ENCODE assay signal across 9 cellular contexts in the genomic region with DNA sequence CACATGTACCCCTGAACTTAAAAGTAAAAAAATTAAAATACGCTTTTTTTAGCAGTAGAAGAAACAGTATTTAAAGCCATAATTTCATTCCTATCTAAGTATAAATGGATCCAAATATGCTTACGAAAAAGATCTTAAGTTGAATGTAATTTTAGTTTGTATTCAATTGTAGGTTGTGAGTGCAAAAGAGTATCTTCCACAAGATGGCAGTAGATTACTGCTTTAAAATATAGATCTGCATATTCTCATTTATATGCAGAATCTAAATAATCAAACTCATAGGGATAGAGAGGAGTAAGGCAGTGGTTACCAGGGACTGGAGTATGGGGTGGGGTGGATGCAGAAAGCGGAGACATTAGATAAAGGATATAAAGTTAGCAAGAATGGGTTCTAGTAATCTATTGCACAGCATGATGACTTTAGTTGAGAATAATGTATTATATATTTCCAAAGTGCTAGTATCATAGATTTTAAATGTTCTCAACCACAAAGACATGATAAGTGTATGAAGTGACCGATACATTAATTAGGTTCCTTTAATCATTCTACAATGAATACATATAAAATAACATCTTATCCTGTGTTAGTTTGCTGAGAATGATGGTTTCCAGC. TPM values are rescaled to one million over a fixed set of nuclear protein-coding genes. Genes with fewer than 3 reads are reported as not detected.
A peak's percentile ranks its signal among the peaks of the same experiment; 100 is the strongest.
DNase-seq lines count a peak whose midpoint lies in the region; ATAC-seq and TF ChIP-seq lines count a peak whose summit lies in the region.
"Had no signal": no experiment of that assay in that cellular context is flagged by ENCODE, and none has a peak within 500 bp of the region (broad histone marks: within the 10 kb centered on the region; RNA-seq: fewer than 3 reads in every experiment).

No MANE protein-coding gene starts in this region.

- peaks cover 25% of the 10 kb centered on the region for H3K27me3 Mint-ChIP-seq in stimulated activated memory B cell treated with anti-CD40 and anti-IgM and Interleukin-4, amounts not matched to agents 10 μg/mL and 1 μg/mL and 100 μg/mL, for 72 hours

- ATAC-seq in stimulated activated effector memory CD8-positive, alpha-beta T cell treated with anti-CD3 and anti-CD28 coated beads, Interleukin-12 subunit alpha, Interleukin-12 subunit beta, amount 100 ng/mL, for 72 hours = no peak
- ATAC-seq in stimulated activated memory B cell treated with anti-CD40 and anti-IgM and Interleukin-4, amounts not matched to agents 10 μg/mL and 1 μg/mL and 100 μg/mL, for 72 hours = no peak

- H3K4me1 Mint-ChIP-seq in stimulated activated effector memory CD8-positive, alpha-beta T cell treated with anti-CD3 and anti-CD28 coated beads, Interleukin-12 subunit alpha, Interleukin-12 subunit beta, amount 100 ng/mL, for 72 hours = no peaks in the 10 kb centered on the region
- no peaks in the 10 kb centered on the region for H3K4me1 Mint-ChIP-seq in stimulated activated memory B cell treated with anti-CD40 and anti-IgM and Interleukin-4, amounts not matched to agents 10 μg/mL and 1 μg/mL and 100 μg/mL, for 72 hours

- H3K4me3 ChIP-seq in GM12875 (ENCODE audit: low read depth, low read length) = no peak overlapping the region

- H3K36me3 Mint-ChIP-seq in stimulated activated effector memory CD8-positive, alpha-beta T cell treated with anti-CD3 and anti-CD28 coated beads, Interleukin-12 subunit alpha, Interleukin-12 subunit beta, amount 100 ng/mL, for 72 hours = no peaks in the 10 kb centered on the region
- H3K36me3 Mint-ChIP-seq in stimulated activated memory B cell treated with anti-CD40 and anti-IgM and Interleukin-4, amounts not matched to agents 10 μg/mL and 1 μg/mL and 100 μg/mL, for 72 hours = no peaks in the 10 kb centered on the region

- H3K9me3 Mint-ChIP-seq in stimulated activated effector memory CD8-positive, alpha-beta T cell treated with anti-CD3 and anti-CD28 coated beads, Interleukin-12 subunit alpha, Interleukin-12 subunit beta, amount 100 ng/mL, for 72 hours = no peaks in the 10 kb centered on the region
- no peaks in the 10 kb centered on the region for H3K9me3 Mint-ChIP-seq in stimulated activated memory B cell treated with anti-CD40 and anti-IgM and Interleukin-4, amounts not matched to agents 10 μg/mL and 1 μg/mL and 100 μg/mL, for 72 hours

- peak; percentile 11 for DNase-seq in ACHN
- DNase-seq in RPMI7951 (ENCODE audit: low read depth) = peak; percentile 26
- peak; percentile 32 for DNase-seq in foreskin melanocyte
- no peak for DNase-seq in stimulated activated effector memory CD8-positive, alpha-beta T cell treated with anti-CD3 and anti-CD28 coated beads, Interleukin-12 subunit alpha, Interleukin-12 subunit beta, amount 100 ng/mL, for 72 hours (ENCODE audit: low spot score in 2 of 2)
- DNase-seq in cerebellar nuclear complex (lab: John Stamatoyannopoulos, UW) = no peak
- DNase-seq in stimulated activated CD4-positive, alpha-beta T cell treated with anti-CD3 and anti-CD28 coated beads, Interleukin-4, amount 100 ng/mL, for 24 hours = no peak
- DNase-seq: cortex of kidney had no signal

- peak; percentile 25; the same call in 1 of the 2 replicates for TF ChIP-seq CTCF in GM12875 (IDR thresholded peaks at IDR 0.05; ENCODE audit: borderline replicate concordance, insufficient read depth, low read depth, low read length)

- no peak overlapping the region for H3K27ac Mint-ChIP-seq in stimulated activated effector memory CD8-positive, alpha-beta T cell treated with anti-CD3 and anti-CD28 coated beads, Interleukin-12 subunit alpha, Interleukin-12 subunit beta, amount 100 ng/mL, for 72 hours
- no peak overlapping the region for H3K27ac Mint-ChIP-seq in stimulated activated memory B cell treated with anti-CD40 and anti-IgM and Interleukin-4, amounts not matched to agents 10 μg/mL and 1 μg/mL and 100 μg/mL, for 72 hours

- no peak overlapping the region for H3K4me3 Mint-ChIP-seq in stimulated activated effector memory CD8-positive, alpha-beta T cell treated with anti-CD3 and anti-CD28 coated beads, Interleukin-12 subunit alpha, Interleukin-12 subunit beta, amount 100 ng/mL, for 72 hours
- H3K4me3 Mint-ChIP-seq in stimulated activated memory B cell treated with anti-CD40 and anti-IgM and Interleukin-4, amounts not matched to agents 10 μg/mL and 1 μg/mL and 100 μg/mL, for 72 hours = no peak overlapping the region

- in situ Hi-C loops in ACHN (cut with HindIII; ENCODE audit: low pct_ligation_motif_present, low pct_unique_long_range_greater_than_20kb, low sequenced_read_pairs) = no loop called here

RNA-seq across cellular contexts. Expression of gene OR7A17, which starts 14.2 kb away (rescaled TPM):
- total RNA-seq in RPMI7951 (2014; rRNA removed; shearing (Covaris generic)) = not detected in 2 replicates

RNA-seq across cellular contexts. Expression of gene OR7A10, which starts 23.0 kb away (rescaled TPM):
- total RNA-seq in RPMI7951 (2014; rRNA removed; shearing (Covaris generic)) = not detected in 2 replicates

RNA-seq across cellular contexts. Expression of gene OR7A5, which starts 36.7 kb away (rescaled TPM):
- total RNA-seq in RPMI7951 (2014; rRNA removed; shearing (Covaris generic)) = not detected in 2 replicates

RNA-seq across cellular contexts. Expression of gene OR7C1, which starts 36.7 kb away (rescaled TPM):
- under 0.01 TPM in 2 replicates for total RNA-seq in RPMI7951 (2014; rRNA removed; shearing (Covaris generic))

Comparison
In these comparisons a context has a peak if more than half of its experiments do, and no peak if none do; other contexts are left out.
1. DNase-seq: peak in ACHN (single experiment), RPMI7951 (single experiment) and foreskin melanocyte (single experiment); none in stimulated activated effector memory CD8-positive, alpha-beta T cell treated with anti-CD3 and anti-CD28 coated beads, Interleukin-12 subunit alpha, Interleukin-12 subunit beta, amount 100 ng/mL, for 72 hours (0 of 2), cerebellar nuclear complex (0 of 2) and stimulated activated CD4-positive, alpha-beta T cell treated with anti-CD3 and anti-CD28 coated beads, Interleukin-4, amount 100 ng/mL, for 24 hours (single experiment).